Comparison of ENCODE assay signal across 1 cellular context in genomic region chr6:8415305-8415704, GRCh38.
TF ChIP-seq lines count a peak whose summit lies in the region.

No MANE protein-coding gene starts in this region.

TF ChIP-seq in IMR-90, 13 proteins besides CTCF, POLR2A, EP300 and RAD21 (continued from another document):
- TF ChIP-seq SMC3 (IDR thresholded peaks at IDR 0.05; ENCODE audit: low read depth, low read length): no peak
